16 cellular contexts compared by ENCODE assay signal in the genomic region with DNA sequence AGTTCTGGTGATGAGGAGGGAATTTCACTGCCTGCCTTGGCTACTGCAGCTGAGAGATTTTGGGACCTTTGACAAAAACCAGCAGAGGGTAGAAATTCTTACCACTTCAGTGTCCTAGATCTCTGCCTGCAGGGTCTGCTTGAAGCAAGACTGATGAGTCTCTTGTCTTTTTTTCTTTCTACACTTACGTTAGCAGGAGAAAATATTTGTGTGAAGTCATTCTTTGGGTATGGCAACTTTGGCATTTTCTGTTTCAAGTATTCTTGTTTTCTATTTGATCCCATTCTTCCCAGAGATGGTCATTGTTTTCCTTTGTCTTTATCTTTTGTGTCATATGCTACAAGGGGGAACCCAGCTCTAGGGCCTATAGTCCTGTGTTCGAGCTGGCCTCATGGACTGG.
"Had no signal": no experiment of that assay in that cellular context is flagged by ENCODE, and none has a peak within 500 bp of the region (broad histone marks: within the 10 kb centered on the region; RNA-seq: fewer than 3 reads in every experiment).

No MANE protein-coding gene starts in this region.

- DNase-seq: activated CD4-positive, alpha-beta T cell treated with anti-CD3 and anti-CD28 coated beads, Interleukin-2, amount 10 ng/mL, durations not matched to agents 24 days and 14 days; activated CD4-positive, CD25-positive, alpha-beta regulatory T cell; activated CD8-positive, alpha-beta memory T cell treated with anti-CD3 and anti-CD28 coated beads, Interleukin-2, amount 50 U/mL, for 4 hours; activated CD8-positive, alpha-beta T cell treated with anti-CD3 and anti-CD28 coated beads, Interleukin-2, amount 10 ng/mL, durations not matched to agents 7 days and 5 days; activated effector memory CD4-positive, alpha-beta T cell treated with anti-CD3 and anti-CD28 coated beads, Interleukin-2, amount 50 U/mL, for 16 hours; activated T-cell treated with anti-CD3 and anti-CD28 coated beads, Interleukin-2, amount 50 U/mL, for 48 hours; erythroblast; glutamatergic neuron; kidney glomerular epithelial cell; pancreas; spleen; thyroid gland; uterus had no signal

- H3K27ac Mint-ChIP-seq: activated CD4-positive, alpha-beta T cell treated with anti-CD3 and anti-CD28 coated beads, Interleukin-2, amount 10 ng/mL, durations not matched to agents 24 days and 14 days; activated CD8-positive, alpha-beta T cell treated with anti-CD3 and anti-CD28 coated beads, Interleukin-2, amount 10 ng/mL, durations not matched to agents 7 days and 5 days; activated naive CD8-positive, alpha-beta T cell; neural progenitor cell had no signal

- ATAC-seq: activated CD8-positive, alpha-beta T cell treated with anti-CD3 and anti-CD28 coated beads, Interleukin-2, amount 10 ng/mL, durations not matched to agents 7 days and 5 days; pancreas; sciatic nerve had no signal

- H3K4me3 Mint-ChIP-seq: activated CD4-positive, alpha-beta T cell treated with anti-CD3 and anti-CD28 coated beads, Interleukin-2, amount 10 ng/mL, durations not matched to agents 24 days and 14 days; activated CD8-positive, alpha-beta T cell treated with anti-CD3 and anti-CD28 coated beads, Interleukin-2, amount 10 ng/mL, durations not matched to agents 7 days and 5 days; activated naive CD8-positive, alpha-beta T cell; neural progenitor cell had no signal

- H3K36me3 Mint-ChIP-seq: neural progenitor cell had no signal

- H3K4me1 Mint-ChIP-seq: activated CD4-positive, alpha-beta T cell treated with anti-CD3 and anti-CD28 coated beads, Interleukin-2, amount 10 ng/mL, durations not matched to agents 24 days and 14 days had no signal
